In genomic region chr14:92561906-92562489, GRCh38 we compare ENCODE assay signal across 17 cellular contexts. TPM values are rescaled to one million over a fixed set of nuclear protein-coding genes. Genes with fewer than 3 reads are reported as not detected.
DNase-seq lines count a peak whose midpoint lies in the region; ATAC-seq and TF ChIP-seq lines count a peak whose summit lies in the region.
"Had no signal": no experiment of that assay in that cellular context is flagged by ENCODE, and none has a peak within 500 bp of the region (broad histone marks: within the 10 kb centered on the region; RNA-seq: fewer than 3 reads in every experiment).

No MANE protein-coding gene starts in this region.

- H3K27me3 Mint-ChIP-seq in activated T-cell treated with anti-CD3 and anti-CD28 coated beads, Interleukin-2, amount 50 U/mL, for 72 hours (ENCODE audit: low read depth), result no peaks in the 10 kb centered on the region
- H3K27me3 Mint-ChIP-seq in activated T-helper 1 cell treated with anti-CD3 and anti-CD28 coated beads, Interleukin-12 subunit alpha, Interleukin-12 subunit beta, Interleukin-2, Interleukin-4 antibody, amounts not matched to agents 30 ng/mL and 10 ng/mL and 1 ng/mL, durations not matched to agents 14 hours and 24 hours and 36 hours (ENCODE audit: insufficient read depth), result no peaks in the 10 kb centered on the region
- no peaks in the 10 kb centered on the region for H3K27me3 Mint-ChIP-seq in effector memory CD8-positive, alpha-beta T cell
- no peaks in the 10 kb centered on the region for H3K27me3 Mint-ChIP-seq in stimulated activated naive CD8-positive, alpha-beta T cell treated with anti-CD3 and anti-CD28 coated beads, Interleukin-15, Interleukin-2, amounts not matched to agents 100 ng/mL and 50 ng/mL, for 24 hours
- no peaks in the 10 kb centered on the region for H3K27me3 Mint-ChIP-seq in type B pancreatic cell

- H3K4me1 Mint-ChIP-seq in activated T-cell treated with anti-CD3 and anti-CD28 coated beads, Interleukin-2, amount 50 U/mL, for 72 hours (ENCODE audit: low read depth), result peaks cover 74% of the 10 kb centered on the region
- H3K4me1 Mint-ChIP-seq in activated T-helper 1 cell treated with anti-CD3 and anti-CD28 coated beads, Interleukin-12 subunit alpha, Interleukin-12 subunit beta, Interleukin-2, Interleukin-4 antibody, amounts not matched to agents 30 ng/mL and 10 ng/mL and 1 ng/mL, durations not matched to agents 14 hours and 24 hours and 36 hours (ENCODE audit: low read depth), result peaks cover 81% of the 10 kb centered on the region
- peaks cover 19 to 28% of the 10 kb centered on the region in 2 donors for H3K4me1 Mint-ChIP-seq in effector memory CD8-positive, alpha-beta T cell (ENCODE audit: low read depth in 2 of 2)
- H3K4me1 Mint-ChIP-seq in stimulated activated naive CD8-positive, alpha-beta T cell treated with anti-CD3 and anti-CD28 coated beads, Interleukin-15, Interleukin-2, amounts not matched to agents 100 ng/mL and 50 ng/mL, for 24 hours (ENCODE audit: low read depth), result peaks cover 77% of the 10 kb centered on the region
- peaks cover 16% of the 10 kb centered on the region for H3K4me1 Mint-ChIP-seq in type B pancreatic cell (ENCODE audit: unreplicated experiment)

- TF ChIP-seq CTCF in type B pancreatic cell (conservative IDR thresholded peaks at IDR 0.05), result no peak

- ATAC-seq in activated T-cell treated with anti-CD3 and anti-CD28 coated beads, Interleukin-2, amount 50 U/mL, for 72 hours (replicated peaks in 1 of 2), result peak; percentile 37 to 52
- ATAC-seq in effector memory CD8-positive, alpha-beta T cell (replicated peaks), result no peak
- ATAC-seq in GM21723 (IDR thresholded peaks at IDR 0.05; ENCODE audit: unreplicated experiment), result no peak

- intact Hi-C loops in activated T-helper 1 cell treated with anti-CD3 and anti-CD28 coated beads, Interleukin-12 subunit alpha, Interleukin-12 subunit beta, Interleukin-2, Interleukin-4 antibody, amounts not matched to agents 30 ng/mL and 10 ng/mL and 1 ng/mL, durations not matched to agents 14 hours and 24 hours and 36 hours (cut with micrococcal nuclease), result loop anchor here (1.0 to 5.0 kb wide), 3 partner anchors 13 to 580 kb away; no protein-coding TSS in a partner anchor

- DNase-seq in activated T-cell treated with anti-CD3 and anti-CD28 coated beads, Interleukin-2, amount 50 U/mL, for 72 hours, result peak in 1 of 2 donors; percentile 24
- DNase-seq in activated T-cell treated with anti-CD3 and anti-CD28 coated beads, Interleukin-2, amount 50 U/mL, for 1 hour, result no peak
- DNase-seq in activated T-helper 1 cell treated with anti-CD3 and anti-CD28 coated beads, Interleukin-12 subunit alpha, Interleukin-12 subunit beta, Interleukin-2, Interleukin-4 antibody, amounts not matched to agents 30 ng/mL and 10 ng/mL and 1 ng/mL, durations not matched to agents 14 hours and 24 hours and 36 hours (ENCODE audit: low spot score), result no peak
- DNase-seq in effector memory CD8-positive, alpha-beta T cell, result no peak
- DNase-seq in NCI-H1048 (lab: John Stamatoyannopoulos, UW), result no peak
- DNase-seq in type B pancreatic cell (ENCODE audit: extremely low spot score, unreplicated experiment), result no peak
- DNase-seq: KG1, MV-4-11, NCI-H1417, NCI-H187 treated with DMSO at 0.1 percent for 48 hours, NCI-H2227 treated with DMSO at 0.1 percent for 48 hours, NCI-H524, NCI-H82, PC-9, SIG-M5 had no signal

- peaks cover 0 to 5% of the 10 kb centered on the region in 2 donors for H3K9me3 Mint-ChIP-seq in activated T-cell treated with anti-CD3 and anti-CD28 coated beads, Interleukin-2, amount 50 U/mL, for 72 hours
- peaks cover 8% of the 10 kb centered on the region for H3K9me3 Mint-ChIP-seq in activated T-helper 1 cell treated with anti-CD3 and anti-CD28 coated beads, Interleukin-12 subunit alpha, Interleukin-12 subunit beta, Interleukin-2, Interleukin-4 antibody, amounts not matched to agents 30 ng/mL and 10 ng/mL and 1 ng/mL, durations not matched to agents 14 hours and 24 hours and 36 hours
- no peaks in the 10 kb centered on the region for H3K9me3 Mint-ChIP-seq in effector memory CD8-positive, alpha-beta T cell
- peaks cover under 1% of the 10 kb centered on the region for H3K9me3 Mint-ChIP-seq in stimulated activated naive CD8-positive, alpha-beta T cell treated with anti-CD3 and anti-CD28 coated beads, Interleukin-15, Interleukin-2, amounts not matched to agents 100 ng/mL and 50 ng/mL, for 24 hours
- no peaks in the 10 kb centered on the region for H3K9me3 Mint-ChIP-seq in type B pancreatic cell

- no peak overlapping the region for H3K27ac Mint-ChIP-seq in activated T-cell treated with anti-CD3 and anti-CD28 coated beads, Interleukin-2, amount 50 U/mL, for 72 hours
- peak overlapping the region; percentile 61 for H3K27ac Mint-ChIP-seq in activated T-helper 1 cell treated with anti-CD3 and anti-CD28 coated beads, Interleukin-12 subunit alpha, Interleukin-12 subunit beta, Interleukin-2, Interleukin-4 antibody, amounts not matched to agents 30 ng/mL and 10 ng/mL and 1 ng/mL, durations not matched to agents 14 hours and 24 hours and 36 hours
- peak overlapping the region; percentile 29 to 84 for H3K27ac Mint-ChIP-seq in effector memory CD8-positive, alpha-beta T cell
- H3K27ac Mint-ChIP-seq in stimulated activated naive CD8-positive, alpha-beta T cell treated with anti-CD3 and anti-CD28 coated beads, Interleukin-15, Interleukin-2, amounts not matched to agents 100 ng/mL and 50 ng/mL, for 24 hours, result peak overlapping the region; percentile 80
- no peak overlapping the region for H3K27ac Mint-ChIP-seq in type B pancreatic cell

- peaks cover 11 to 14% of the 10 kb centered on the region in 2 donors for H3K36me3 Mint-ChIP-seq in activated T-cell treated with anti-CD3 and anti-CD28 coated beads, Interleukin-2, amount 50 U/mL, for 72 hours (ENCODE audit: insufficient read depth in 2 of 2)
- H3K36me3 Mint-ChIP-seq in activated T-helper 1 cell treated with anti-CD3 and anti-CD28 coated beads, Interleukin-12 subunit alpha, Interleukin-12 subunit beta, Interleukin-2, Interleukin-4 antibody, amounts not matched to agents 30 ng/mL and 10 ng/mL and 1 ng/mL, durations not matched to agents 14 hours and 24 hours and 36 hours (ENCODE audit: low read depth), result peaks cover 21% of the 10 kb centered on the region
- H3K36me3 Mint-ChIP-seq in effector memory CD8-positive, alpha-beta T cell (ENCODE audit: insufficient read depth), result peaks cover 34% of the 10 kb centered on the region
- H3K36me3 Mint-ChIP-seq in stimulated activated naive CD8-positive, alpha-beta T cell treated with anti-CD3 and anti-CD28 coated beads, Interleukin-15, Interleukin-2, amounts not matched to agents 100 ng/mL and 50 ng/mL, for 24 hours (ENCODE audit: low read depth), result peaks cover 78% of the 10 kb centered on the region
- peaks cover 5% of the 10 kb centered on the region for H3K36me3 Mint-ChIP-seq in type B pancreatic cell

- H3K4me3 Mint-ChIP-seq in activated T-cell treated with anti-CD3 and anti-CD28 coated beads, Interleukin-2, amount 50 U/mL, for 72 hours, result peak overlapping the region in 1 of 2 donors; percentile 5
- H3K4me3 Mint-ChIP-seq in activated T-helper 1 cell treated with anti-CD3 and anti-CD28 coated beads, Interleukin-12 subunit alpha, Interleukin-12 subunit beta, Interleukin-2, Interleukin-4 antibody, amounts not matched to agents 30 ng/mL and 10 ng/mL and 1 ng/mL, durations not matched to agents 14 hours and 24 hours and 36 hours, result peak overlapping the region; percentile 1
- no peak overlapping the region for H3K4me3 Mint-ChIP-seq in effector memory CD8-positive, alpha-beta T cell
- H3K4me3 Mint-ChIP-seq in stimulated activated naive CD8-positive, alpha-beta T cell treated with anti-CD3 and anti-CD28 coated beads, Interleukin-15, Interleukin-2, amounts not matched to agents 100 ng/mL and 50 ng/mL, for 24 hours, result no peak overlapping the region
- no peak overlapping the region for H3K4me3 Mint-ChIP-seq in type B pancreatic cell

RNA-seq across cellular contexts. Expression of gene RIN3, which starts 48.4 kb away (rescaled TPM):
- 10 to 100 TPM; 33.6 to 36.3 TPM for total RNA-seq in activated T-cell treated with anti-CD3 and anti-CD28 coated beads, Interleukin-2, amount 50 U/mL, for 72 hours
- total RNA-seq in activated T-helper 1 cell treated with anti-CD3 and anti-CD28 coated beads, Interleukin-12 subunit alpha, Interleukin-12 subunit beta, Interleukin-2, Interleukin-4 antibody, amounts not matched to agents 30 ng/mL and 10 ng/mL and 1 ng/mL, durations not matched to agents 14 hours and 24 hours and 36 hours, result 34.7 and 35.3 TPM in 2 replicates
- total RNA-seq in type B pancreatic cell (ENCODE audit: low replicate concordance), result 11.3 and 12.9 TPM in 2 replicates

Comparison
In these comparisons a context has a peak if more than half of its experiments do, and no peak if none do; other contexts are left out.
1. ATAC-seq: peak in activated T-cell treated with anti-CD3 and anti-CD28 coated beads, Interleukin-2, amount 50 U/mL, for 72 hours (2 of 2); none in effector memory CD8-positive, alpha-beta T cell (single experiment) and GM21723 (single experiment).
2. H3K27ac Mint-ChIP-seq: peak in activated T-helper 1 cell treated with anti-CD3 and anti-CD28 coated beads, Interleukin-12 subunit alpha, Interleukin-12 subunit beta, Interleukin-2, Interleukin-4 antibody, amounts not matched to agents 30 ng/mL and 10 ng/mL and 1 ng/mL, durations not matched to agents 14 hours and 24 hours and 36 hours (single experiment), effector memory CD8-positive, alpha-beta T cell (2 of 2) and stimulated activated naive CD8-positive, alpha-beta T cell treated with anti-CD3 and anti-CD28 coated beads, Interleukin-15, Interleukin-2, amounts not matched to agents 100 ng/mL and 50 ng/mL, for 24 hours (single experiment); none in activated T-cell treated with anti-CD3 and anti-CD28 coated beads, Interleukin-2, amount 50 U/mL, for 72 hours (single experiment) and type B pancreatic cell (single experiment).